8 cellular contexts compared by ENCODE assay signal in genomic region chr17:74776044-74776962, GRCh38. TPM values are rescaled to one million over a fixed set of nuclear protein-coding genes. Genes with fewer than 3 reads are reported as not detected.
DNase-seq lines count a peak whose midpoint lies in the region; ATAC-seq and TF ChIP-seq lines count a peak whose summit lies in the region.

NAT9 (minus strand) TSS chr17:74776345; CDS start chr17:74775698, 647 bp downstream.

- TF ChIP-seq EP300 in tibial nerve (IDR thresholded peaks at IDR 0.05), result peak; percentile 84 to 93

- peak within 1 kb of the TSS; percentile 81 for H3K9ac ChIP-seq in trophoblast cell (ENCODE audit: low read length)

- H2BK12ac ChIP-seq in trophoblast cell (ENCODE audit: low read length), result no peak within 1 kb of the TSS

- H2BK120ac ChIP-seq in trophoblast cell (ENCODE audit: insufficient read depth, low read length, poor library complexity), result peak within 1 kb of the TSS; percentile 74

- TF ChIP-seq CTCF in GM12864 (IDR thresholded peaks at IDR 0.05; ENCODE audit: low read depth, low read length, missing control alignments), result no peak
- peak in 1 of 5 experiments; percentile 52 for TF ChIP-seq CTCF in tibial nerve (IDR thresholded peaks at IDR 0.05)

- H3K27ac ChIP-seq in trophoblast cell (ENCODE audit: low read depth, low read length) (peak within 1 kb of the TSS; percentile 69), tibial nerve (peak within 1 kb of the TSS; percentile 46 to 90 (median 83))

- H3K4me3 ChIP-seq in GM12864 (ENCODE audit: low read depth, low read length) (peak within 1 kb of the TSS; percentile 97), trophoblast cell (ENCODE audit: low read depth, low read length) (peak within 1 kb of the TSS; percentile 77), tibial nerve (peak within 1 kb of the TSS; percentile 76 to 99 (median 83))

- peaks cover 7% of the 10 kb centered on the region for H3K79me2 ChIP-seq in trophoblast cell (ENCODE audit: control insufficient read depth, insufficient read depth, low read length, poor library complexity)

- peak within 1 kb of the TSS; percentile 96 for H3K27ac Mint-ChIP-seq in activated naive CD8-positive, alpha-beta T cell treated with anti-CD3 and anti-CD28 coated beads, Interleukin-2, amount 50 U/mL, for 24 hours

- no peaks in the 10 kb centered on the region for H3K27me3 Mint-ChIP-seq in activated naive CD8-positive, alpha-beta T cell treated with anti-CD3 and anti-CD28 coated beads, Interleukin-2, amount 50 U/mL, for 24 hours

- H4K8ac ChIP-seq in trophoblast cell (ENCODE audit: low read depth, low read length), result peak within 1 kb of the TSS; percentile 86

- peak within 1 kb of the TSS; percentile 79 for H3K4me2 ChIP-seq in trophoblast cell (ENCODE audit: low read length)

- TF ChIP-seq POLR2A in tibial nerve (IDR thresholded peaks at IDR 0.05), result peak; percentile 35 to 62

- H3K79me1 ChIP-seq in trophoblast cell (ENCODE audit: low read length), result peaks cover 8% of the 10 kb centered on the region

- peak within 1 kb of the TSS; percentile 83 for H3K18ac ChIP-seq in trophoblast cell (ENCODE audit: low read length)

- H4K12ac ChIP-seq in trophoblast cell (ENCODE audit: low read depth, low read length), result peak within 1 kb of the TSS; percentile 92

- peaks cover 60% of the 10 kb centered on the region for H3K4me1 Mint-ChIP-seq in activated naive CD8-positive, alpha-beta T cell treated with anti-CD3 and anti-CD28 coated beads, Interleukin-2, amount 50 U/mL, for 24 hours

- no peaks in the 10 kb centered on the region for H3K27me3 ChIP-seq in trophoblast cell (ENCODE audit: insufficient read depth, low read length)
- H3K27me3 ChIP-seq in tibial nerve, result no peaks in the 10 kb centered on the region

- no peak within 1 kb of the TSS for H2AK5ac ChIP-seq in trophoblast cell (ENCODE audit: low read length)

- no peaks in the 10 kb centered on the region for H3K9me3 Mint-ChIP-seq in activated naive CD8-positive, alpha-beta T cell treated with anti-CD3 and anti-CD28 coated beads, Interleukin-2, amount 50 U/mL, for 24 hours

- H3K36me3 Mint-ChIP-seq in activated naive CD8-positive, alpha-beta T cell treated with anti-CD3 and anti-CD28 coated beads, Interleukin-2, amount 50 U/mL, for 24 hours (ENCODE audit: low read depth), result peaks cover 17% of the 10 kb centered on the region

- H3K23ac ChIP-seq in trophoblast cell (ENCODE audit: low read length), result no peak within 1 kb of the TSS

- ATAC-seq in HG02763 (IDR thresholded peaks at IDR 0.05; ENCODE audit: unreplicated experiment), result peak; percentile 88
- peak; percentile 66 for ATAC-seq in activated naive CD8-positive, alpha-beta T cell treated with anti-CD3 and anti-CD28 coated beads, Interleukin-2, amount 50 U/mL, for 24 hours

- H3K9me3 ChIP-seq in trophoblast cell (ENCODE audit: insufficient read depth, low read depth, low read length), result no peaks in the 10 kb centered on the region
- H3K9me3 ChIP-seq in tibial nerve, result no peaks in the 10 kb centered on the region

- peak within 1 kb of the TSS; percentile 83 for H3K4ac ChIP-seq in trophoblast cell (ENCODE audit: low read depth, low read length)

- DNase-seq in GM12864 (ENCODE audit: low read depth), result peak; percentile 82
- peak; percentile 98 for DNase-seq in NCI-H1436 (lab: John Stamatoyannopoulos, UW)
- DNase-seq in SW480 (ENCODE audit: low spot score), result peak; percentile 89
- DNase-seq in activated naive CD8-positive, alpha-beta T cell treated with anti-CD3 and anti-CD28 coated beads, Interleukin-2, amount 50 U/mL, for 24 hours, result peak; percentile 100
- DNase-seq in cardiac septum (ENCODE audit: low spot score), result peak; percentile 98
- peak; percentile 98 to 99 for DNase-seq in trophoblast cell
- DNase-seq in tibial nerve (ENCODE audit: low spot score in 2 of 2), result peak; percentile 94 to 98

- H2BK5ac ChIP-seq in trophoblast cell (ENCODE audit: low read depth, low read length, poor library complexity), result peak within 1 kb of the TSS; percentile 85

- no CpG with 5 or more reads among the region's 64 CpGs for WGBS in trophoblast cell (ENCODE audit: extremely low coverage, insufficient coverage, insufficient read length)
- WGBS in tibial nerve, 2 donors, result 0 to 1% methylated on average over 32 to 33 of the region's 64 CpGs

- H2AFZ ChIP-seq in trophoblast cell (ENCODE audit: insufficient read depth, low read length, poor library complexity), result peak within 1 kb of the TSS; percentile 91

- peak within 1 kb of the TSS; percentile 59 for H4K91ac ChIP-seq in trophoblast cell (ENCODE audit: low read depth, low read length)

- peak within 1 kb of the TSS; percentile 98 for H3K4me3 Mint-ChIP-seq in activated naive CD8-positive, alpha-beta T cell treated with anti-CD3 and anti-CD28 coated beads, Interleukin-2, amount 50 U/mL, for 24 hours

- intact Hi-C loops in cardiac septum (cut with DNase I), result no loop called here

- H3K36me3 ChIP-seq in trophoblast cell (ENCODE audit: control insufficient read depth in 1 of 2, insufficient read depth in 2 of 2, low read length in 2 of 2) (peaks cover 26 to 32% of the 10 kb centered on the region in 2 experiments), tibial nerve (peaks cover 0 to 40% (median 8%) of the 10 kb centered on the region in 3 donors)

- peaks cover 19 to 21% of the 10 kb centered on the region in 2 experiments for H3K4me1 ChIP-seq in trophoblast cell (ENCODE audit: control insufficient read depth in 1 of 2, insufficient read depth in 2 of 2, low read length in 2 of 2)
- H3K4me1 ChIP-seq in tibial nerve, result peaks cover 0 to 42% (median 27%) of the 10 kb centered on the region in 4 donors

- H3K14ac ChIP-seq in trophoblast cell (ENCODE audit: low read length), result peak within 1 kb of the TSS; percentile 91

RNA-seq across cellular contexts. Expression of gene NAT9, which starts in this region (rescaled TPM):
- 27.6 TPM for total RNA-seq in cardiac septum
- 19.2 and 20.1 TPM in 2 replicates for polyA plus RNA-seq in trophoblast cell (2013)
- 10 to 100 TPM; 27.5 to 78.6 (median 43.2) TPM for total RNA-seq in tibial nerve

Comparison
In these comparisons a context has a peak if more than half of its experiments do, and no peak if none do; other contexts are left out.
1. Peak in every context shown above with its lines: DNase-seq, ATAC-seq, H3K4me3 ChIP-seq and H3K27ac ChIP-seq.